ENCODE assay signal across 8 cellular contexts in genomic region chr1:54885863-54886723, GRCh38. TPM values are rescaled to one million over a fixed set of nuclear protein-coding genes. Genes with fewer than 3 reads are reported as not detected.
DNase-seq lines count a peak whose midpoint lies in the region; ATAC-seq, FAIRE-seq and TF ChIP-seq lines count a peak whose summit lies in the region.

No MANE protein-coding gene starts in this region.

- peak overlapping the region; percentile 87 to 96 (median 94) for H3K4me3 Mint-ChIP-seq in CD4-positive, alpha-beta memory T cell

- peak overlapping the region; percentile 17 to 93 (median 53) for H3K27ac Mint-ChIP-seq in CD4-positive, alpha-beta memory T cell

- intact Hi-C loops in CD4-positive, alpha-beta memory T cell (cut with micrococcal nuclease) = no loop called here

- no peak overlapping the region for H3K27ac ChIP-seq in CD4-positive, alpha-beta memory T cell (ENCODE audit: low read depth, low read length)
- H3K27ac ChIP-seq in ectodermal cell (ENCODE audit: insufficient read depth, low read depth, low read length, poor library complexity, severe bottlenecking) = no peak overlapping the region
- no peak overlapping the region for H3K27ac ChIP-seq in muscle layer of duodenum (ENCODE audit: low read length)

- H3K27me3 ChIP-seq in CD4-positive, alpha-beta memory T cell (ENCODE audit: insufficient read depth, low read length) = no peaks in the 10 kb centered on the region
- H3K27me3 ChIP-seq in ectodermal cell (ENCODE audit: control insufficient read depth, insufficient read depth, low read length, poor library complexity, severe bottlenecking) (no peaks in the 10 kb centered on the region), muscle layer of duodenum (ENCODE audit: low read depth, low read length) (no peaks in the 10 kb centered on the region)

- H3K36me3 ChIP-seq in CD4-positive, alpha-beta memory T cell (ENCODE audit: insufficient read depth, low read length) = no peaks in the 10 kb centered on the region
- peaks cover 18% of the 10 kb centered on the region for H3K36me3 ChIP-seq in ectodermal cell (ENCODE audit: control insufficient read depth, insufficient read depth, low read length)
- no peaks in the 10 kb centered on the region for H3K36me3 ChIP-seq in muscle layer of duodenum (ENCODE audit: control insufficient read depth in 1 of 2, insufficient read depth in 2 of 2, low read length in 2 of 2)

- CTCF ChIA-PET in CD4-positive, alpha-beta memory T cell (lab: Charles Lee; ENCODE audit: partially characterized antibody) = no interaction called here

- H3K9me3 Mint-ChIP-seq in CD4-positive, alpha-beta memory T cell = peaks cover 0 to 2% (median 0%) of the 10 kb centered on the region in 8 donors

- H3K36me3 Mint-ChIP-seq in CD4-positive, alpha-beta memory T cell = peaks cover 0 to 7% of the 10 kb centered on the region in 2 donors

- no peak for TF ChIP-seq POLR2A in H54 (IDR thresholded peaks at IDR 0.05; ENCODE audit: low read depth, low read length)

- POLR2A ChIA-PET in CD4-positive, alpha-beta memory T cell (lab: Charles Lee; ENCODE audit: partially characterized antibody) = interaction anchor here (1.0 kb wide), 1 partner anchor 9 kb away, joined by 3 read pairs; no protein-coding TSS in a partner anchor

- ATAC-seq in HG03571 (IDR thresholded peaks at IDR 0.05; ENCODE audit: unreplicated experiment) (no peak), GM21381 (IDR thresholded peaks at IDR 0.05; ENCODE audit: unreplicated experiment) (no peak)

- WGBS in ectodermal cell, 2 experiments = 8 to 10% methylated on average over 23 of the region's 23 CpGs

- H3K4me1 ChIP-seq in CD4-positive, alpha-beta memory T cell (ENCODE audit: insufficient read depth, low read length) = peaks cover 22% of the 10 kb centered on the region
- peaks cover 29% of the 10 kb centered on the region for H3K4me1 ChIP-seq in ectodermal cell (ENCODE audit: control insufficient read depth, insufficient read depth, low read length)
- peaks cover 5 to 13% of the 10 kb centered on the region in 2 donors for H3K4me1 ChIP-seq in muscle layer of duodenum (ENCODE audit: control insufficient read depth in 1 of 2, insufficient read depth in 2 of 2, low read length in 2 of 2)

- H3K9me3 ChIP-seq in CD4-positive, alpha-beta memory T cell (ENCODE audit: control insufficient read depth in 1 of 2, low read length in 2 of 2) = no peaks in the 10 kb centered on the region
- H3K9me3 ChIP-seq in ectodermal cell (ENCODE audit: control insufficient read depth, low read length) (no peaks in the 10 kb centered on the region), muscle layer of duodenum (ENCODE audit: control insufficient read depth in 1 of 2, low read length in 2 of 2) (no peaks in the 10 kb centered on the region)

- H3K4me3 ChIP-seq in CD4-positive, alpha-beta memory T cell (ENCODE audit: low read length in 2 of 2) = peak overlapping the region in 1 of 2 donors; percentile 68
- H3K4me3 ChIP-seq in ectodermal cell (ENCODE audit: insufficient read depth, low read depth, low read length) (peak overlapping the region; percentile 72), muscle layer of duodenum (ENCODE audit: low read depth in 1 of 2, low read length in 2 of 2) (peak overlapping the region; percentile 77 to 88)

- FAIRE-seq in H54 (lab: Jason Lieb, UNC) = no peak

- DNase-seq in CD4-positive, alpha-beta memory T cell = no peak
- DNase-seq in HCEC 1CT = peak; percentile 30
- DNase-seq in RKO (ENCODE audit: low spot score) = peak; percentile 79
- DNase-seq in H54 (ENCODE audit: insufficient read length, low spot score) = no peak

- peaks cover 4 to 9% of the 10 kb centered on the region in 2 donors for H3K27me3 Mint-ChIP-seq in CD4-positive, alpha-beta memory T cell

- H3K4me1 Mint-ChIP-seq in CD4-positive, alpha-beta memory T cell = peaks cover 14 to 33% (median 23%) of the 10 kb centered on the region in 4 donors

RNA-seq across cellular contexts. Expression of gene DHCR24, which starts 0.9 kb away (rescaled TPM):
- 1 to 10 TPM; 7.1 to 7.6 TPM for total RNA-seq in CD4-positive, alpha-beta memory T cell
- 1 to 10 TPM; 5.9 to 9.9 TPM for polyA plus RNA-seq in CD4-positive, alpha-beta memory T cell
- polyA plus RNA-seq in ectodermal cell (2013, experiment 1 of 4) = 153 TPM
- 153 TPM for polyA plus RNA-seq in ectodermal cell (2013, experiment 2 of 4)
- 72.7 TPM for polyA plus RNA-seq in ectodermal cell (2013, experiment 3 of 4)
- 73.9 TPM for polyA plus RNA-seq in ectodermal cell (2013, experiment 4 of 4)

Comparison
In these comparisons a context has a peak if more than half of its experiments do, and no peak if none do; other contexts are left out.
1. DNase-seq: peak in HCEC 1CT (single experiment) and RKO (single experiment); none in CD4-positive, alpha-beta memory T cell (0 of 5) and H54 (single experiment).